ENCODE assay signal across 7 cellular contexts in genomic region chr4:70212752-70213151, GRCh38. TPM values are rescaled to one million over a fixed set of nuclear protein-coding genes. Genes with fewer than 3 reads are reported as not detected.
"Had no signal": no experiment of that assay in that cellular context is flagged by ENCODE, and none has a peak within 500 bp of the region (broad histone marks: within the 10 kb centered on the region; RNA-seq: fewer than 3 reads in every experiment).

No MANE protein-coding gene starts in this region.

RNA-seq across cellular contexts. Expression of gene FDCSP, which starts 13.2 kb away (rescaled TPM):
- total RNA-seq: GM23338, H7, HFFc6, HT1080, IMR-90, K562 had no signal
- polyA plus RNA-seq: GM23338, IMR-90, K562 had no signal

RNA-seq across cellular contexts. Expression of gene ODAM, which starts 17.2 kb away (rescaled TPM):
- total RNA-seq: GM23338, H7, HFFc6, HT1080, IMR-90, K562 had no signal
- polyA plus RNA-seq: GM23338, IMR-90, K562 had no signal

RNA-seq across cellular contexts. Expression of gene CSN3, which starts 29.6 kb away (rescaled TPM):
- total RNA-seq: GM23338, H4, H7, HFFc6, HT1080, IMR-90, K562 had no signal
- polyA plus RNA-seq: GM23338, IMR-90, K562 had no signal

RNA-seq across cellular contexts. Expression of gene PRR27, which starts 58.7 kb away (rescaled TPM):
- total RNA-seq: GM23338, H4, H7, HFFc6, HT1080, IMR-90, K562 had no signal
- polyA plus RNA-seq: GM23338, IMR-90, K562 had no signal
